ENCODE assay signal across 8 cellular contexts in genomic region chr9:33140406-33141360, GRCh38. TPM values are rescaled to one million over a fixed set of nuclear protein-coding genes. Genes with fewer than 3 reads are reported as not detected.
DNase-seq lines count a peak whose midpoint lies in the region; ATAC-seq and TF ChIP-seq lines count a peak whose summit lies in the region.

No MANE protein-coding gene starts in this region.

- H3K27me3 ChIP-seq in Caco-2 (replicated peaks; ENCODE audit: control insufficient read depth, insufficient read depth, low read length) = no peaks in the 10 kb centered on the region
- no peaks in the 10 kb centered on the region for H3K27me3 ChIP-seq in parathyroid adenoma (ENCODE audit: control insufficient read depth, insufficient read depth, low read length)
- H3K27me3 ChIP-seq in HAP-1 (ENCODE audit: low read depth) = no peaks in the 10 kb centered on the region

- TF ChIP-seq CTCF in Caco-2 (IDR thresholded peaks at IDR 0.05; ENCODE audit: insufficient read depth in 1 of 2, low read depth in 1 of 2, low read length in 1 of 2, severe bottlenecking in 1 of 2, unreplicated experiment in 1 of 2) = no peak
- TF ChIP-seq CTCF in HFFc6 (IDR thresholded peaks at IDR 0.05) = no peak
- no peak for TF ChIP-seq CTCF in parathyroid adenoma (IDR thresholded peaks at IDR 0.05)

- intact Hi-C loops in Caco-2 (cut with micrococcal nuclease; ENCODE audit: unreplicated experiment) = no loop called here
- intact Hi-C loops in left colon (cut with DNase I, micrococcal nuclease) = no loop called here

- no peaks in the 10 kb centered on the region for H3K9me3 Mint-ChIP-seq in Caco-2 (ENCODE audit: unreplicated experiment)
- no peaks in the 10 kb centered on the region for H3K9me3 Mint-ChIP-seq in HFFc6

- BruUV-seq in Caco-2 (replicated peaks; lab: Mats Ljungman, UMichigan) = no TSS peak

- H3K4me1 Mint-ChIP-seq in Caco-2 (ENCODE audit: low read depth, unreplicated experiment) = peaks cover 23% of the 10 kb centered on the region
- H3K4me1 Mint-ChIP-seq in HFFc6 (ENCODE audit: low read depth) = peaks cover 76% of the 10 kb centered on the region

- H3K4me3 Mint-ChIP-seq in Caco-2 (ENCODE audit: unreplicated experiment) = no peak overlapping the region
- no peak overlapping the region for H3K4me3 Mint-ChIP-seq in HFFc6

- CTCF ChIA-PET in Caco-2 (lab: Charles Lee) = interaction anchor here (0.5 to 1.5 kb wide), 2 partner anchors 17 to 37 kb away, joined by 3 to 6 read pairs; no protein-coding TSS in a partner anchor

- H3K79me2 ChIP-seq in parathyroid adenoma = peaks cover 61% of the 10 kb centered on the region

- in situ Hi-C loops in HAP-1 (cut with MboI; ENCODE audit: low sequenced_read_pairs) = no loop called here

- ATAC-seq in left colon = no peak

- H3K4me3 ChIP-seq in Caco-2 (ENCODE audit: low read depth, low read length) (no peak overlapping the region), parathyroid adenoma (ENCODE audit: low read depth, low read length) (no peak overlapping the region), HAP-1 (no peak overlapping the region)

- H3K27ac Mint-ChIP-seq in Caco-2 (ENCODE audit: unreplicated experiment) = peak overlapping the region; percentile 57
- H3K27ac Mint-ChIP-seq in HFFc6 = peak overlapping the region; percentile 80

- H3K4me1 ChIP-seq in Caco-2 (peaks cover 41% of the 10 kb centered on the region), parathyroid adenoma (peaks cover 28% of the 10 kb centered on the region), HAP-1 (no peaks in the 10 kb centered on the region)

- H2AFZ ChIP-seq in parathyroid adenoma = no peak overlapping the region

- H3K9ac ChIP-seq in parathyroid adenoma = no peak overlapping the region

- H3K4me2 ChIP-seq in parathyroid adenoma (ENCODE audit: low read length) = peak overlapping the region; percentile 20

- H3K36me3 ChIP-seq in Caco-2 (ENCODE audit: control insufficient read depth, insufficient read depth, low read length) (no peaks in the 10 kb centered on the region), parathyroid adenoma (ENCODE audit: control insufficient read depth, insufficient read depth, low read length) (no peaks in the 10 kb centered on the region), HAP-1 (replicated peaks) (no peaks in the 10 kb centered on the region)

- DNase-seq in Caco-2 (no peak), HFFc6 (no peak), dermis blood vessel endothelial cell (peak; percentile 50), GM19238 (ENCODE audit: insufficient read length, low spot score) (no peak), left colon (no peak), HAP-1 (ENCODE audit: low spot score in 2 of 2) (no peak)
- DNase-seq in effector CD8-positive, alpha-beta T cell (lab: John Stamatoyannopoulos, UW) = no peak

- H3K9me3 ChIP-seq in Caco-2 (no peaks in the 10 kb centered on the region), parathyroid adenoma (ENCODE audit: control insufficient read depth, low read length) (no peaks in the 10 kb centered on the region), HAP-1 (no peaks in the 10 kb centered on the region)

- H3K27me3 Mint-ChIP-seq in Caco-2 (ENCODE audit: insufficient read depth, unreplicated experiment) (no peaks in the 10 kb centered on the region), HFFc6 (ENCODE audit: insufficient read depth) (no peaks in the 10 kb centered on the region; the same call in 1 of the 2 replicates)

- H3K27ac ChIP-seq in parathyroid adenoma = peak overlapping the region; percentile 82

- POLR2A ChIA-PET in Caco-2 (lab: Charles Lee) = interaction anchor here (0.9 kb wide), 1 partner anchor 11 kb away, joined by 3 read pairs; no protein-coding TSS in a partner anchor

- H3K36me3 Mint-ChIP-seq in Caco-2 (ENCODE audit: insufficient read depth, unreplicated experiment) (peaks cover 38% of the 10 kb centered on the region), HFFc6 (ENCODE audit: low read depth) (peaks cover 6% of the 10 kb centered on the region; the same call in 1 of the 2 replicates)

RNA-seq across cellular contexts. Expression of gene B4GALT1, which starts 26.5 kb away (rescaled TPM):
- 104 and 121 TPM in 2 replicates for total RNA-seq in Caco-2 (2022)
- total RNA-seq in HFFc6 (2021; fragmentation: NEBNext Ultra II Directional; extraction: Animal tissue kit (Norgen Biotek cat#: 25700)) = 100 to 1,000 TPM in 4 of 6 experiments, 10 to 100 TPM in 2; 87.2 to 116 (median 106) TPM
- total RNA-seq in dermis blood vessel endothelial cell = 14.1 and 35.7 TPM in 2 replicates
- total RNA-seq in left colon = 100 to 1,000 TPM; 106 to 115 TPM
